Comparison of ENCODE assay signal across 1 cellular context in genomic region chr12:48800971-48801370, GRCh38.
TF ChIP-seq lines count a peak whose summit lies in the region.

No MANE protein-coding gene starts in this region.

TF ChIP-seq in K562, 482 proteins besides CTCF, POLR2A, EP300 and RAD21 (continued from another document):
- TF ChIP-seq TRIM25 (IDR thresholded peaks at IDR 0.05; ENCODE audit: borderline replicate concordance): no peak
- no peak for TF ChIP-seq XRCC5 (IDR thresholded peaks at IDR 0.05; ENCODE audit: low read depth, low read length)
- TF ChIP-seq MITF (IDR thresholded peaks at IDR 0.05): no peak
- TF ChIP-seq KLF13 (tag; IDR thresholded peaks at IDR 0.05; ENCODE audit: borderline replicate concordance, low read depth): no peak
- TF ChIP-seq TFAP4 (CRISPR knock-in tag; IDR thresholded peaks at IDR 0.05; ENCODE audit: borderline replicate concordance): no peak
- TF ChIP-seq FOS (IDR thresholded peaks at IDR 0.05; ENCODE audit: extremely low read depth, insufficient read length): no peak
- no peak for TF ChIP-seq ZBED1 (IDR thresholded peaks at IDR 0.05)
- TF ChIP-seq SMAD4 (CRISPR knock-in tag; conservative IDR thresholded peaks at IDR 0.05): no peak
TF ChIP-seq in K562: peak in this region for 0.
